In the genomic region with DNA sequence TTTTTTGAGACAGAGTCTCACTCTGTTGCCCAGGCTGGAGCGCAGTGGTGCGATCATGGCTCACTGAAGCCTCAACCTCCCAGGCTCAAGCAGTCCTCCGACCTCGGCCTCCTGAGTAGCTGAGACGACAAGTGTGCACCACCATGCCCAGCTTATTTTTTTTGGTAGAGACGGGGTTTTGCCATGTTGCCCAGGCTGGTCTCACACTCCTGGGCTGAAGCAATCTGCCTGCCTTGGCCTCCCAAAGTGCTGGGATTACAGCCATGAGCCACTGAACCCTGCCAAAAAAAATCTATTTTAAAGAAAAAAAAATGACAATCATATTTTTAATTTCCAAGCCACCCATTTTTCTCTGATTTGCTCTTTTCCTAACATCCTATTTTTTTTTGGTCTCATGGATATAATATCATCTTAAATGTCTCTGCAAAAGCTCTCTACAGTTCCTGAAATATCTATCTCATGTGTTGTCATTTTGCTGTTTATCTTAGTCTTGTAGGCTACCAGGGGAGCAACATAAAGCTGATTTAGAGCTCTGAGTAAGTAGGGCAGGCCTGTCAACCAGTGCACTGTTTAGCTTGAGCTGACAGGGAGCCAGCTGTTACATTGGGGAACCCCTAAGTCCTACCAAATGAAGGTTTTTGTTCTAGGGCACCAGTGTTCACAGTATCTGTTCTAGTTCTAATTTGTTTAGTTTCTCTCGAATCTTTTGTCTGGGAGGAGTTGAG, we compare ENCODE assay signal across 15 cellular contexts. TPM values are rescaled to one million over a fixed set of nuclear protein-coding genes. Genes with fewer than 3 reads are reported as not detected.
A peak's percentile ranks its signal among the peaks of the same experiment; 100 is the strongest.
DNase-seq lines count a peak whose midpoint lies in the region; ATAC-seq and TF ChIP-seq lines count a peak whose summit lies in the region.
"Had no signal": no experiment of that assay in that cellular context is flagged by ENCODE, and none has a peak within 500 bp of the region (broad histone marks: within the 10 kb centered on the region; RNA-seq: fewer than 3 reads in every experiment).

No MANE protein-coding gene starts in this region.

- peak; percentile 23 for DNase-seq in AG08396 (ENCODE audit: low spot score)
- DNase-seq in cerebellum (ENCODE audit: low spot score): peak; percentile 38
- no peak for DNase-seq in nephron progenitor cell
- DNase-seq in H4 (ENCODE audit: low spot score): no peak
- DNase-seq in activated naive CD8-positive, alpha-beta T cell treated with anti-CD3 and anti-CD28 coated beads for 36 hours: no peak
- DNase-seq in NCI-H1092 treated with DMSO at 0.1 percent for 48 hours (lab: John Stamatoyannopoulos, UW): no peak
- DNase-seq: DMS 273 treated with DMSO at 0.1 percent for 48 hours, MV-4-11, NCI-H2107, Peyer's patch, Right ventricle myocardium superior had no signal

- H3K4me3 Mint-ChIP-seq in nephron progenitor cell: no peak overlapping the region
- H3K4me3 Mint-ChIP-seq in activated naive CD8-positive, alpha-beta T cell treated with anti-CD3 and anti-CD28 coated beads for 36 hours: no peak overlapping the region
- H3K4me3 Mint-ChIP-seq: IgD-negative memory B cell had no signal

- H3K36me3 Mint-ChIP-seq in nephron progenitor cell (ENCODE audit: low read depth): peaks cover 4% of the 10 kb centered on the region
- no peaks in the 10 kb centered on the region for H3K36me3 Mint-ChIP-seq in activated naive CD8-positive, alpha-beta T cell treated with anti-CD3 and anti-CD28 coated beads for 36 hours
- H3K36me3 Mint-ChIP-seq: IgD-negative memory B cell had no signal

- peak overlapping the region; percentile 24 for H3K27ac Mint-ChIP-seq in nephron progenitor cell
- H3K27ac Mint-ChIP-seq in activated naive CD8-positive, alpha-beta T cell treated with anti-CD3 and anti-CD28 coated beads for 36 hours: no peak overlapping the region
- H3K27ac Mint-ChIP-seq: IgD-negative memory B cell had no signal

- ATAC-seq in SK-N-SH treated with all-trans-retinoic acid at 6 μM for 48 hours (peak; percentile 65; the same call in 2 of the 3 replicates), HG03520 (IDR thresholded peaks at IDR 0.05; ENCODE audit: unreplicated experiment) (no peak)
- ATAC-seq: HCT116 had no signal

- no peaks in the 10 kb centered on the region for H3K27me3 Mint-ChIP-seq in nephron progenitor cell (ENCODE audit: low read depth, poor library complexity)
- peaks cover 4% of the 10 kb centered on the region for H3K27me3 Mint-ChIP-seq in activated naive CD8-positive, alpha-beta T cell treated with anti-CD3 and anti-CD28 coated beads for 36 hours
- H3K27me3 Mint-ChIP-seq: IgD-negative memory B cell had no signal

- no peak for TF ChIP-seq CTCF in nephron progenitor cell (IDR thresholded peaks at IDR 0.05)

- H3K4me1 Mint-ChIP-seq in nephron progenitor cell: peaks cover 18% of the 10 kb centered on the region
- no peaks in the 10 kb centered on the region for H3K4me1 Mint-ChIP-seq in activated naive CD8-positive, alpha-beta T cell treated with anti-CD3 and anti-CD28 coated beads for 36 hours
- H3K4me1 Mint-ChIP-seq: IgD-negative memory B cell had no signal

- peaks cover 10% of the 10 kb centered on the region for H3K9me3 Mint-ChIP-seq in nephron progenitor cell
- no peaks in the 10 kb centered on the region for H3K9me3 Mint-ChIP-seq in activated naive CD8-positive, alpha-beta T cell treated with anti-CD3 and anti-CD28 coated beads for 36 hours
- H3K9me3 Mint-ChIP-seq: IgD-negative memory B cell had no signal

TF ChIP-seq in SK-N-SH treated with all-trans-retinoic acid at 6 μM for 48 hours, 23 proteins besides CTCF, POLR2A, EP300 and RAD21:
- no peak for TF ChIP-seq ZC3H10 (CRISPR knock-in tag; IDR thresholded peaks at IDR 0.05)
- TF ChIP-seq, protein P1, sequence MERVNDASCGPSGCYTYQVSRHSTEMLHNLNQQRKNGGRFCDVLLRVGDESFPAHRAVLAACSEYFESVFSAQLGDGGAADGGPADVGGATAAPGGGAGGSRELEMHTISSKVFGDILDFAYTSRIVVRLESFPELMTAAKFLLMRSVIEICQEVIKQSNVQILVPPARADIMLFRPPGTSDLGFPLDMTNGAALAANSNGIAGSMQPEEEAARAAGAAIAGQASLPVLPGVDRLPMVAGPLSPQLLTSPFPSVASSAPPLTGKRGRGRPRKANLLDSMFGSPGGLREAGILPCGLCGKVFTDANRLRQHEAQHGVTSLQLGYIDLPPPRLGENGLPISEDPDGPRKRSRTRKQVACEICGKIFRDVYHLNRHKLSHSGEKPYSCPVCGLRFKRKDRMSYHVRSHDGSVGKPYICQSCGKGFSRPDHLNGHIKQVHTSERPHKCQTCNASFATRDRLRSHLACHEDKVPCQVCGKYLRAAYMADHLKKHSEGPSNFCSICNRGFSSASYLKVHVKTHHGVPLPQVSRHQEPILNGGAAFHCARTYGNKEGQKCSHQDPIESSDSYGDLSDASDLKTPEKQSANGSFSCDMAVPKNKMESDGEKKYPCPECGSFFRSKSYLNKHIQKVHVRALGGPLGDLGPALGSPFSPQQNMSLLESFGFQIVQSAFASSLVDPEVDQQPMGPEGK (CRISPR knock-in tag; IDR thresholded peaks at IDR 0.05; ENCODE audit: borderline replicate concordance): no peak
- TF ChIP-seq ISL1 (CRISPR knock-in tag; IDR thresholded peaks at IDR 0.05): no peak
- TF ChIP-seq GLIS3 (CRISPR knock-in tag; IDR thresholded peaks at IDR 0.05): no peak
- no peak for TF ChIP-seq RARB (CRISPR knock-in tag; IDR thresholded peaks at IDR 0.05)
- TF ChIP-seq ZNF8 (CRISPR knock-in tag; IDR thresholded peaks at IDR 0.05): no peak
- no peak for TF ChIP-seq ZNF565 (CRISPR knock-in tag; conservative IDR thresholded peaks at IDR 0.05; ENCODE audit: low read depth)
- TF ChIP-seq SNAI2 (CRISPR knock-in tag; IDR thresholded peaks at IDR 0.05): no peak
- TF ChIP-seq OSR1 (CRISPR knock-in tag; IDR thresholded peaks at IDR 0.05): no peak
- no peak for TF ChIP-seq BACH2 (CRISPR knock-in tag; IDR thresholded peaks at IDR 0.05; ENCODE audit: borderline replicate concordance)
- TF ChIP-seq TOX (CRISPR knock-in tag; IDR thresholded peaks at IDR 0.05; ENCODE audit: borderline replicate concordance): no peak

RNA-seq across cellular contexts. Expression of a gene that starts 29.9 kb away (rescaled TPM):
- 79.4 TPM for total RNA-seq in cerebellum
- 69.8 and 72.4 TPM in 2 replicates for total RNA-seq in H4 (2014; rRNA removed; shearing (Covaris generic))
- 10 to 100 TPM; 19.4 to 19.7 TPM for total RNA-seq in activated naive CD8-positive, alpha-beta T cell treated with anti-CD3 and anti-CD28 coated beads for 36 hours

Comparison
In these comparisons a context has a peak if more than half of its experiments do, and no peak if none do; other contexts are left out.
1. DNase-seq: peak in AG08396 (single experiment) and cerebellum (single experiment); none in nephron progenitor cell (single experiment), H4 (single experiment), activated naive CD8-positive, alpha-beta T cell treated with anti-CD3 and anti-CD28 coated beads for 36 hours (single experiment) and NCI-H1092 treated with DMSO at 0.1 percent for 48 hours (single experiment).